29 cellular contexts compared by ENCODE assay signal in genomic region chr6:170267688-170268087, GRCh38. TPM values are rescaled to one million over a fixed set of nuclear protein-coding genes. Genes with fewer than 3 reads are reported as not detected.
"Had no signal": no experiment of that assay in that cellular context is flagged by ENCODE, and none has a peak within 500 bp of the region (broad histone marks: within the 10 kb centered on the region; RNA-seq: fewer than 3 reads in every experiment).

No MANE protein-coding gene starts in this region.

- DNase-seq: activated CD4-positive, alpha-beta memory T cell treated with anti-CD3 and anti-CD28 coated beads for 36 hours; activated CD4-positive, alpha-beta T cell treated with anti-CD3 and anti-CD28 coated beads, Interleukin-2, amount 10 ng/mL, durations not matched to agents 24 days and 14 days; activated CD8-positive, alpha-beta memory T cell treated with anti-CD3 and anti-CD28 coated beads, Interleukin-2, amount 50 U/mL, for 4 hours; activated effector memory CD4-positive, alpha-beta T cell treated with anti-CD3 and anti-CD28 coated beads, Interleukin-2, amount 50 U/mL, for 16 hours; activated naive CD4-positive, alpha-beta T cell treated with anti-CD3 and anti-CD28 coated beads for 36 hours; activated naive CD8-positive, alpha-beta T cell treated with anti-CD3 and anti-CD28 coated beads, Interleukin-2, amount 10 ng/mL, durations not matched to agents 7 days and 5 days; activated T-cell treated with anti-CD3 and anti-CD28 coated beads, Interleukin-2, amount 50 U/mL, for 1 hour; central memory CD4-positive, alpha-beta T cell; head of caudate nucleus; hippocampal formation; immature natural killer cell; mesendoderm; sigmoid colon; small intestine; stimulated activated CD4-positive, alpha-beta T cell treated with anti-CD3 and anti-CD28 coated beads, Interleukin-4, amount 100 ng/mL, for 24 hours; T-helper 9 cell; upper lobe of left lung; WERI-Rb-1 had no signal

- ATAC-seq: activated CD4-positive, CD25-positive, alpha-beta regulatory T cell treated with anti-CD3 and anti-CD28 coated beads, Interleukin-2, amount 50 U/mL, for 24 hours; gastroesophageal sphincter; left lobe of liver; stimulated activated effector memory CD8-positive, alpha-beta T cell treated with anti-CD3 and anti-CD28 coated beads, Interleukin-12 subunit alpha, Interleukin-12 subunit beta, amount 100 ng/mL, for 72 hours had no signal

- H3K4me3 Mint-ChIP-seq: activated CD4-positive, alpha-beta memory T cell treated with anti-CD3 and anti-CD28 coated beads for 36 hours; activated CD4-positive, alpha-beta T cell treated with anti-CD3 and anti-CD28 coated beads, Interleukin-2, amount 10 ng/mL, durations not matched to agents 24 days and 14 days; activated naive CD4-positive, alpha-beta T cell treated with anti-CD3 and anti-CD28 coated beads for 36 hours; activated naive CD8-positive, alpha-beta T cell treated with anti-CD3 and anti-CD28 coated beads, Interleukin-2, amount 10 ng/mL, durations not matched to agents 7 days and 5 days; activated T-helper 1 cell treated with anti-CD3 and anti-CD28 coated beads, Interleukin-12 subunit alpha, Interleukin-12 subunit beta, Interleukin-2, Interleukin-4 antibody, amounts not matched to agents 30 ng/mL and 10 ng/mL and 1 ng/mL, durations not matched to agents 14 hours and 24 hours and 36 hours; immature natural killer cell; stimulated activated effector memory CD8-positive, alpha-beta T cell treated with anti-CD3 and anti-CD28 coated beads, Interleukin-12 subunit alpha, Interleukin-12 subunit beta, amount 100 ng/mL, for 72 hours; stimulated activated naive CD8-positive, alpha-beta T cell treated with anti-CD3 and anti-CD28 coated beads, Interleukin-15, Interleukin-2, amounts not matched to agents 100 ng/mL and 50 ng/mL, for 24 hours had no signal

- H3K27ac Mint-ChIP-seq: activated CD4-positive, alpha-beta memory T cell treated with anti-CD3 and anti-CD28 coated beads for 36 hours; activated CD4-positive, alpha-beta T cell treated with anti-CD3 and anti-CD28 coated beads, Interleukin-2, amount 10 ng/mL, durations not matched to agents 24 days and 14 days; activated naive CD4-positive, alpha-beta T cell treated with anti-CD3 and anti-CD28 coated beads for 36 hours; activated naive CD8-positive, alpha-beta T cell treated with anti-CD3 and anti-CD28 coated beads, Interleukin-2, amount 10 ng/mL, durations not matched to agents 7 days and 5 days; activated T-helper 1 cell treated with anti-CD3 and anti-CD28 coated beads, Interleukin-12 subunit alpha, Interleukin-12 subunit beta, Interleukin-2, Interleukin-4 antibody, amounts not matched to agents 30 ng/mL and 10 ng/mL and 1 ng/mL, durations not matched to agents 14 hours and 24 hours and 36 hours; immature natural killer cell; stimulated activated effector memory CD8-positive, alpha-beta T cell treated with anti-CD3 and anti-CD28 coated beads, Interleukin-12 subunit alpha, Interleukin-12 subunit beta, amount 100 ng/mL, for 72 hours; stimulated activated naive CD8-positive, alpha-beta T cell treated with anti-CD3 and anti-CD28 coated beads, Interleukin-15, Interleukin-2, amounts not matched to agents 100 ng/mL and 50 ng/mL, for 24 hours had no signal

- H3K4me3 ChIP-seq: ascending aorta, gastroesophageal sphincter, lung, sigmoid colon, upper lobe of left lung, vagina had no signal

- H3K36me3 Mint-ChIP-seq: activated CD4-positive, alpha-beta memory T cell treated with anti-CD3 and anti-CD28 coated beads for 36 hours; activated naive CD8-positive, alpha-beta T cell treated with anti-CD3 and anti-CD28 coated beads, Interleukin-2, amount 10 ng/mL, durations not matched to agents 7 days and 5 days; immature natural killer cell had no signal

- H3K9me3 ChIP-seq: ascending aorta, gastroesophageal sphincter, sigmoid colon, upper lobe of left lung, vagina had no signal

- H3K27ac ChIP-seq: ascending aorta, gastroesophageal sphincter, sigmoid colon, upper lobe of left lung, vagina, WERI-Rb-1 had no signal

- H3K36me3 ChIP-seq: ascending aorta, gastroesophageal sphincter, sigmoid colon, upper lobe of left lung, vagina, WERI-Rb-1 had no signal

- FAIRE-seq: endothelial cell of umbilical vein, small intestine had no signal

- H3K27me3 Mint-ChIP-seq: stimulated activated naive CD8-positive, alpha-beta T cell treated with anti-CD3 and anti-CD28 coated beads, Interleukin-15, Interleukin-2, amounts not matched to agents 100 ng/mL and 50 ng/mL, for 24 hours had no signal

- H3K9me3 Mint-ChIP-seq: activated CD4-positive, alpha-beta memory T cell treated with anti-CD3 and anti-CD28 coated beads for 36 hours; activated CD4-positive, alpha-beta T cell treated with anti-CD3 and anti-CD28 coated beads, Interleukin-2, amount 10 ng/mL, durations not matched to agents 24 days and 14 days; activated naive CD4-positive, alpha-beta T cell treated with anti-CD3 and anti-CD28 coated beads for 36 hours; activated naive CD8-positive, alpha-beta T cell treated with anti-CD3 and anti-CD28 coated beads, Interleukin-2, amount 10 ng/mL, durations not matched to agents 7 days and 5 days; activated T-helper 1 cell treated with anti-CD3 and anti-CD28 coated beads, Interleukin-12 subunit alpha, Interleukin-12 subunit beta, Interleukin-2, Interleukin-4 antibody, amounts not matched to agents 30 ng/mL and 10 ng/mL and 1 ng/mL, durations not matched to agents 14 hours and 24 hours and 36 hours; stimulated activated effector memory CD8-positive, alpha-beta T cell treated with anti-CD3 and anti-CD28 coated beads, Interleukin-12 subunit alpha, Interleukin-12 subunit beta, amount 100 ng/mL, for 72 hours; stimulated activated naive CD8-positive, alpha-beta T cell treated with anti-CD3 and anti-CD28 coated beads, Interleukin-15, Interleukin-2, amounts not matched to agents 100 ng/mL and 50 ng/mL, for 24 hours had no signal

- H3K4me1 ChIP-seq: ascending aorta had no signal

- H3K27me3 ChIP-seq: ascending aorta, sigmoid colon, upper lobe of left lung, vagina had no signal

RNA-seq across cellular contexts. Expression of gene DLL1, which starts 23.2 kb away (rescaled TPM):
- total RNA-seq: activated CD4-positive, alpha-beta T cell treated with anti-CD3 and anti-CD28 coated beads, Interleukin-2, amount 10 ng/mL, durations not matched to agents 24 days and 14 days; activated T-helper 1 cell treated with anti-CD3 and anti-CD28 coated beads, Interleukin-12 subunit alpha, Interleukin-12 subunit beta, Interleukin-2, Interleukin-4 antibody, amounts not matched to agents 30 ng/mL and 10 ng/mL and 1 ng/mL, durations not matched to agents 14 hours and 24 hours and 36 hours; T-helper 1 cell treated with Interleukin-12 subunit alpha and Interleukin-12 subunit beta and Interleukin-4 antibody, amounts not matched to agents 30 ng/mL and 1 ng/mL, for 36 hours had no signal
